10 cellular contexts compared by ENCODE assay signal in genomic region chr11:93591247-93591898, GRCh38. TPM values are rescaled to one million over a fixed set of nuclear protein-coding genes. Genes with fewer than 3 reads are reported as not detected.
A peak's percentile ranks its signal among the peaks of the same experiment; 100 is the strongest.
DNase-seq lines count a peak whose midpoint lies in the region; ATAC-seq and TF ChIP-seq lines count a peak whose summit lies in the region.
"Had no signal": no experiment of that assay in that cellular context is flagged by ENCODE, and none has a peak within 500 bp of the region (broad histone marks: within the 10 kb centered on the region; RNA-seq: fewer than 3 reads in every experiment).

No MANE protein-coding gene starts in this region.

- no peaks in the 10 kb centered on the region for H3K9me3 ChIP-seq in hepatocyte (ENCODE audit: low read depth)

- H2AFZ ChIP-seq in hepatocyte = no peak overlapping the region

- peak; percentile 85 for ATAC-seq in GM18499 (IDR thresholded peaks at IDR 0.05; ENCODE audit: insufficient read depth, unreplicated experiment)
- peak; percentile 77 for ATAC-seq in GM21619 (IDR thresholded peaks at IDR 0.05; ENCODE audit: unreplicated experiment)
- peak; percentile 87 for ATAC-seq in HG03565 (IDR thresholded peaks at IDR 0.05; ENCODE audit: unreplicated experiment)
- ATAC-seq in HG03097 (IDR thresholded peaks at IDR 0.05; ENCODE audit: low FRiP score, unreplicated experiment) = no peak

- no peaks in the 10 kb centered on the region for H3K4me1 ChIP-seq in hepatocyte (ENCODE audit: insufficient read depth)
- H3K4me1 ChIP-seq: adrenal gland had no signal

- 92% methylated on average over 6 of the region's 6 CpGs for WGBS in hepatocyte (ENCODE audit: low lambda C conversion rate, missing lambda C conversion rate)

- H3K36me3 Mint-ChIP-seq in chondrocyte (ENCODE audit: low read depth) = no peaks in the 10 kb centered on the region

- H3K4me1 Mint-ChIP-seq in chondrocyte (ENCODE audit: low read depth) = peaks cover 5% of the 10 kb centered on the region

- H3K27ac Mint-ChIP-seq in chondrocyte (ENCODE audit: unreplicated experiment) = peak overlapping the region; percentile 37

- H3K79me2 ChIP-seq in hepatocyte = no peaks in the 10 kb centered on the region

- no peaks in the 10 kb centered on the region for H4K20me1 ChIP-seq in hepatocyte (ENCODE audit: insufficient read depth, poor library complexity, severe bottlenecking)

- H3K9me2 ChIP-seq in hepatocyte (replicated peaks; ENCODE audit: insufficient read depth) = no peaks in the 10 kb centered on the region

- H3K9me3 Mint-ChIP-seq in chondrocyte (ENCODE audit: low read depth) = no peaks in the 10 kb centered on the region

- H3K27me3 ChIP-seq in hepatocyte = no peaks in the 10 kb centered on the region
- H3K27me3 ChIP-seq: adrenal gland had no signal

- no peak overlapping the region for H3K4me3 ChIP-seq in hepatocyte
- H3K4me3 ChIP-seq: adrenal gland had no signal

- H3K4me3 Mint-ChIP-seq in chondrocyte (ENCODE audit: unreplicated experiment) = no peak overlapping the region

- DNase-seq in chondrocyte (ENCODE audit: low spot score) (no peak), NCI-H446 (lab: John Stamatoyannopoulos, UW) (no peak), hepatocyte (ENCODE audit: low spot score) (no peak), cerebellum (ENCODE audit: low spot score) (no peak)
- DNase-seq: stimulated activated CD4-positive, alpha-beta T cell treated with anti-CD3 and anti-CD28 coated beads, Interleukin-12 subunit alpha, Interleukin-12 subunit beta, amount 100 ng/mL, for 4 hours had no signal

- H3K27me3 Mint-ChIP-seq in chondrocyte (ENCODE audit: low read depth) = no peaks in the 10 kb centered on the region

- H3K36me3 ChIP-seq in hepatocyte (replicated peaks; ENCODE audit: insufficient read depth, low read depth) = no peaks in the 10 kb centered on the region
- H3K36me3 ChIP-seq: adrenal gland had no signal

- no peak for TF ChIP-seq CTCF in chondrocyte (IDR thresholded peaks at IDR 0.05)
- TF ChIP-seq CTCF in hepatocyte (IDR thresholded peaks at IDR 0.05; ENCODE audit: poor library complexity) = no peak

- no peak overlapping the region for H3K4me2 ChIP-seq in hepatocyte

- H3K27ac ChIP-seq in hepatocyte = no peak overlapping the region
- H3K27ac ChIP-seq: adrenal gland had no signal

RNA-seq across cellular contexts. Expression of gene SMCO4, which starts 48.2 kb away (rescaled TPM):
- total RNA-seq in chondrocyte (21.3 to 38.6 TPM (median 24.0 TPM) in 3 replicates), hepatocyte (23.5 and 36.1 TPM in 2 replicates), cerebellum (11.3 TPM)
- polyA plus RNA-seq in hepatocyte = 59.6 and 60.9 TPM in 2 replicates
